7 cellular contexts compared by ENCODE assay signal in the genomic region with DNA sequence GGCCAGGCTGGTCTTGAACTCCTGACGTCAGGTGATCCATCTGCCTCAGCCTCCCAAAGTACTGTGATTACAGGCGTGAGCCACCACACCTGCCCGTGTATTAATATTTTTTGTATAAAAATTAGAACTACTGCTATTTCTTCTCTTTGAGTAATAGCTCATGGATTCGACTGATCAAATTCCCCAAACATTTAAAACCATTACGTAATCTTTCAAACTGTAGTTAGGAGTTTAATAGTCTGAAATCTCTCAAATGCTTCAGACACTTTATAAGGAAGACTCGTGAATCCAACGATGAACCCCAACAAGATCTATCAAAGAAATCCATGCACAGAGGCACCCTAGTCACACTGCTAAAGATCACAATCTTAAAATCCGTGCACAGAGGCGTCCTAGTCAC.
"Had no signal": no experiment of that assay in that cellular context is flagged by ENCODE, and none has a peak within 500 bp of the region (broad histone marks: within the 10 kb centered on the region; RNA-seq: fewer than 3 reads in every experiment).

No MANE protein-coding gene starts in this region.

- H3K27ac ChIP-seq: HL-60 had no signal

- H3K4me1 Mint-ChIP-seq: GM23338, IgD-negative memory B cell had no signal

- H3K27ac Mint-ChIP-seq: GM23338, HFFc6, IgD-negative memory B cell had no signal

- H3K9me3 Mint-ChIP-seq: GM23338, H9, HFFc6, IgD-negative memory B cell had no signal

- H3K27me3 Mint-ChIP-seq: IgD-negative memory B cell had no signal

- H3K4me3 Mint-ChIP-seq: GM23338, H9, HFFc6, IgD-negative memory B cell had no signal

- DNase-seq: H9, HCEC 1CT, HFFc6, KBM-7 had no signal

- H3K4me3 ChIP-seq: GM23338 had no signal
